ENCODE assay signal across 1 cellular context in genomic region chr4:98642991-98643426, GRCh38.
TF ChIP-seq lines count a peak whose summit lies in the region.

No MANE protein-coding gene starts in this region.

TF ChIP-seq in K562, 482 proteins besides CTCF, POLR2A, EP300 and RAD21 (continued from another document):
- no peak for TF ChIP-seq TAF7 (tag; IDR thresholded peaks at IDR 0.05)
- no peak for TF ChIP-seq HMG20B (CRISPR knock-in tag; IDR thresholded peaks at IDR 0.05)
- TF ChIP-seq BRD4 (IDR thresholded peaks at IDR 0.05): no peak
- TF ChIP-seq SOX6 (IDR thresholded peaks at IDR 0.05): no peak
- TF ChIP-seq SMAD3 (CRISPR knock-in tag; conservative IDR thresholded peaks at IDR 0.05): no peak
- TF ChIP-seq MCM7 (IDR thresholded peaks at IDR 0.05): no peak
- no peak for TF ChIP-seq IRF2 (CRISPR knock-in tag; IDR thresholded peaks at IDR 0.05)
- TF ChIP-seq, protein P1, sequence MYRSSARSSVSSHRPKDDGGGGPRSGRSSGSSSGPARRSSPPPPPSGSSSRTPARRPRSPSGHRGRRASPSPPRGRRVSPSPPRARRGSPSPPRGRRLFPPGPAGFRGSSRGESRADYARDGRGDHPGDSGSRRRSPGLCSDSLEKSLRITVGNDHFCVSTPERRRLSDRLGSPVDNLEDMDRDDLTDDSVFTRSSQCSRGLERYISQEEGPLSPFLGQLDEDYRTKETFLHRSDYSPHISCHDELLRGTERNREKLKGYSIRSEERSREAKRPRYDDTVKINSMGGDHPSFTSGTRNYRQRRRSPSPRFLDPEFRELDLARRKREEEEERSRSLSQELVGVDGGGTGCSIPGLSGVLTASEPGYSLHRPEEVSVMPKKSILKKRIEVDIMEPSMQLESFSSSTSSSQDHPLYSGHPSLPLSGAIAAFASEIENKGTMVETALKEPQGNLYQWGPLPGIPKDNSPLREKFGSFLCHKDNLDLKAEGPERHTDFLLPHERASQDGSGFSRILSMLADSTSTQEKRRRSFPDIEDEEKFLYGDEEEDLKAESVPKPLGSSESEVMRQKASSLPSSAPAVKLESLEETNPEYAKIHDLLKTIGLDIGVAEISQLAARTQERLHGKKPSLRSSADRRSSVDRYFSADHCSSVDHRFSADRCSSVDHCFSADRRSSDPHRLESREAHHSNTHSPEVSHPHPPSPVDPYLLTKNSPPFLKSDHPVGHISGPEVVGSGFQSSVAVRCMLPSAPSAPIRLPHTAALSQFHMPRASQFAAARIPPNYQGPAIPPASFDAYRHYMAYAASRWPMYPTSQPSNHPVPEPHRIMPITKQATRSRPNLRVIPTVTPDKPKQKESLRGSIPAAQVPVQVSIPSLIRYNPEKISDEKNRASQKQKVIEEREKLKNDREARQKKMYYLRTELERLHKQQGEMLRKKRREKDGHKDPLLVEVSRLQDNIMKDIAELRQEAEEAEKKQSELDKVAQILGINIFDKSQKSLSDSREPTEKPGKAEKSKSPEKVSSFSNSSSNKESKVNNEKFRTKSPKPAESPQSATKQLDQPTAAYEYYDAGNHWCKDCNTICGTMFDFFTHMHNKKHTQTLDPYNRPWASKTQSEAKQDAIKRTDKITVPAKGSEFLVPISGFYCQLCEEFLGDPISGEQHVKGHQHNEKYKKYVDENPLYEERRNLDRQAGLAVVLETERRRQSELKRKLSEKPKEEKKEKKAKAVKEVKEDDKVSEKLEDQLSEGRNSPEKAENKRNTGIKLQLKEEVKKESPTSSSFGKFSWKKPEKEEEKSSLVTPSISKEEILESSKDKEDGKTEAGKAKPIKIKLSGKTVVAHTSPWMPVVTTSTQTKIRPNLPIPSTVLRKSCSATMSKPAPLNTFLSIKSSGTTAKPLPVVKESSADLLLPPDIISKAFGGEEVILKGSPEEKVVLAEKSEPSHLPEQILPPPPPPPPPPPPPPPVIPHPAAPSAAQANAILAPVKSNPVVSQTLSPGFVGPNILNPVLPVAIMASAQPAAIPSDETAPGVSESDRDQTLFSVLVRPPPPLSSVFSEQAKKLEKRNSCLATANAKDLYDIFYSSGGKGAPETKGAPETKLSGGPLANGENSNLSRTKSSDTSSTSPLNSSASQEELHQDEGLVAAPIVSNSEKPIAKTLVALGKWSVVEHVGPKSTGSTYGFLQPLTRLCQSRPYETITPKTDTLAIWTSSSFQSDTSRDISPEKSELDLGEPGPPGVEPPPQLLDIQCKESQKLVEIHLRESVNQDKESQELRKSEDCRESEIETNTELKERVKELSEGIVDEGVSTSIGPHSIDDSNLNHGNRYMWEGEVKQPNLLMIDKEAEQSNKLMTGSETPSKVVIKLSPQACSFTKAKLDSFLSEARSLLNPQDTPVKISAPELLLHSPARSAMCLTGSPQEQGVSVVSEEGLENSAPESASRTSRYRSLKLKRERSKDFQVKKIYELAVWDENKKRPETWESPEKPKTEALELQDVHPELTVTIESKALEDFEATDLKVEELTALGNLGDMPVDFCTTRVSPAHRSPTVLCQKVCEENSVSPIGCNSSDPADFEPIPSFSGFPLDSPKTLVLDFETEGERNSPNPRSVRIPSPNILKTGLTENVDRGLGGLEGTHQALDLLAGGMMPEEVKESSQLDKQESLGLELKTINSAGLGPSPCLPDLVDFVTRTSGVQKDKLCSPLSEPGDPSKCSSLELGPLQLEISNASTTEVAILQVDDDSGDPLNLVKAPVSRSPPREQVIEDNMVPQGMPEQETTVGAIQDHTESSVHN (IDR thresholded peaks at IDR 0.05; ENCODE audit: borderline replicate concordance in 1 of 2, low read depth in 1 of 2): no peak
- no peak for TF ChIP-seq SMC3 (conservative IDR thresholded peaks at IDR 0.05; ENCODE audit: insufficient read depth, low read depth, low read length)
- TF ChIP-seq, protein P2, sequence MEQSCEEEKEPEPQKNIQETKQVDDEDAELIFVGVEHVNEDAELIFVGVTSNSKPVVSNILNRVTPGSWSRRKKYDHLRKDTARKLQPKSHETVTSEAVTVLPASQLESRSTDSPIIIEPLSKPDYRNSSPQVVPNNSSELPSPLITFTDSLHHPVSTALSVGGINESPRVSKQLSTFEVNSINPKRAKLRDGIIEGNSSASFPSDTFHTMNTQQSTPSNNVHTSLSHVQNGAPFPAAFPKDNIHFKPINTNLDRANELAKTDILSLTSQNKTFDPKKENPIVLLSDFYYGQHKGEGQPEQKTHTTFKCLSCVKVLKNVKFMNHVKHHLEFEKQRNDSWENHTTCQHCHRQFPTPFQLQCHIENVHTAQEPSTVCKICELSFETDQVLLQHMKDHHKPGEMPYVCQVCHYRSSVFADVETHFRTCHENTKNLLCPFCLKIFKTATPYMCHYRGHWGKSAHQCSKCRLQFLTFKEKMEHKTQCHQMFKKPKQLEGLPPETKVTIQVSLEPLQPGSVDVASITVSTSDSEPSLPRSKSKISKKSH (CRISPR knock-in tag; IDR thresholded peaks at IDR 0.05): no peak
- no peak for TF ChIP-seq ZNF12 (CRISPR knock-in tag; IDR thresholded peaks at IDR 0.05)
- no peak for TF ChIP-seq ZNF445 (CRISPR knock-in tag; IDR thresholded peaks at IDR 0.05; ENCODE audit: low read depth)
- TF ChIP-seq, protein P3, sequence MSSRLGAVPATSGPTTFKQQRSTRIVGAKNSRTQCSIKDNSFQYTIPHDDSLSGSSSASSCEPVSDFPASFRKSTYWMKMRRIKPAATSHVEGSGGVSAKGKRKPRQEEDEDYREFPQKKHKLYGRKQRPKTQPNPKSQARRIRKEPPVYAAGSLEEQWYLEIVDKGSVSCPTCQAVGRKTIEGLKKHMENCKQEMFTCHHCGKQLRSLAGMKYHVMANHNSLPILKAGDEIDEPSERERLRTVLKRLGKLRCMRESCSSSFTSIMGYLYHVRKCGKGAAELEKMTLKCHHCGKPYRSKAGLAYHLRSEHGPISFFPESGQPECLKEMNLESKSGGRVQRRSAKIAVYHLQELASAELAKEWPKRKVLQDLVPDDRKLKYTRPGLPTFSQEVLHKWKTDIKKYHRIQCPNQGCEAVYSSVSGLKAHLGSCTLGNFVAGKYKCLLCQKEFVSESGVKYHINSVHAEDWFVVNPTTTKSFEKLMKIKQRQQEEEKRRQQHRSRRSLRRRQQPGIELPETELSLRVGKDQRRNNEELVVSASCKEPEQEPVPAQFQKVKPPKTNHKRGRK (tag; IDR thresholded peaks at IDR 0.05): no peak
- no peak for TF ChIP-seq TAF1 (IDR thresholded peaks at IDR 0.05; ENCODE audit: control insufficient read depth, extremely low read depth, insufficient read depth, low read length, severe bottlenecking)
- TF ChIP-seq CEBPG (CRISPR knock-in tag; IDR thresholded peaks at IDR 0.05): no peak
- peak; percentile 60 to 92 for TF ChIP-seq CEBPG (tag; conservative IDR thresholded peaks at IDR 0.05 in 1 of 2, IDR thresholded peaks at IDR 0.05 in 1 of 2)
- TF ChIP-seq RFX5 (IDR thresholded peaks at IDR 0.05; ENCODE audit: low read depth, low read length): no peak
- peak; percentile 55; the same call in 1 of the 2 replicates for TF ChIP-seq MAFG (tag; conservative IDR thresholded peaks at IDR 0.05)
- peak in 1 of 2 experiments; percentile 61; a peak in 1 of 4 replicates for TF ChIP-seq TRIM24 (IDR thresholded peaks at IDR 0.05)
- TF ChIP-seq HMBOX1 (IDR thresholded peaks at IDR 0.05): no peak
- TF ChIP-seq ZNF707 (CRISPR knock-in tag; conservative IDR thresholded peaks at IDR 0.05): no peak
- TF ChIP-seq JUND (IDR thresholded peaks at IDR 0.05; ENCODE audit: borderline replicate concordance, low read depth, low read length): peak; percentile 83
- peak; percentile 89 for TF ChIP-seq JUND (tag; IDR thresholded peaks at IDR 0.05; ENCODE audit: borderline replicate concordance, low read depth, low read length)
- no peak for TF ChIP-seq PTTG1 (tag; IDR thresholded peaks at IDR 0.05; ENCODE audit: low read depth)
- TF ChIP-seq CBFB (CRISPR knock-in tag; IDR thresholded peaks at IDR 0.05): no peak
- TF ChIP-seq MXD1 (CRISPR knock-in tag; IDR thresholded peaks at IDR 0.05; ENCODE audit: borderline replicate concordance, poor library complexity, severe bottlenecking): no peak
- TF ChIP-seq POLR3A (IDR thresholded peaks at IDR 0.05; ENCODE audit: borderline replicate concordance, extremely low read depth, insufficient read depth, insufficient read length): no peak
- TF ChIP-seq ZNF311 (CRISPR knock-in tag; IDR thresholded peaks at IDR 0.05): no peak
- TF ChIP-seq FOXA3 (CRISPR knock-in tag; conservative IDR thresholded peaks at IDR 0.05 in 1 of 2, IDR thresholded peaks at IDR 0.05 in 1 of 2): peak; percentile 88 to 89
- no peak for TF ChIP-seq DIDO1 (tag; IDR thresholded peaks at IDR 0.05; ENCODE audit: low read depth)
- no peak for TF ChIP-seq ZNF3 (CRISPR knock-in tag; IDR thresholded peaks at IDR 0.05)
- TF ChIP-seq, protein P4, sequence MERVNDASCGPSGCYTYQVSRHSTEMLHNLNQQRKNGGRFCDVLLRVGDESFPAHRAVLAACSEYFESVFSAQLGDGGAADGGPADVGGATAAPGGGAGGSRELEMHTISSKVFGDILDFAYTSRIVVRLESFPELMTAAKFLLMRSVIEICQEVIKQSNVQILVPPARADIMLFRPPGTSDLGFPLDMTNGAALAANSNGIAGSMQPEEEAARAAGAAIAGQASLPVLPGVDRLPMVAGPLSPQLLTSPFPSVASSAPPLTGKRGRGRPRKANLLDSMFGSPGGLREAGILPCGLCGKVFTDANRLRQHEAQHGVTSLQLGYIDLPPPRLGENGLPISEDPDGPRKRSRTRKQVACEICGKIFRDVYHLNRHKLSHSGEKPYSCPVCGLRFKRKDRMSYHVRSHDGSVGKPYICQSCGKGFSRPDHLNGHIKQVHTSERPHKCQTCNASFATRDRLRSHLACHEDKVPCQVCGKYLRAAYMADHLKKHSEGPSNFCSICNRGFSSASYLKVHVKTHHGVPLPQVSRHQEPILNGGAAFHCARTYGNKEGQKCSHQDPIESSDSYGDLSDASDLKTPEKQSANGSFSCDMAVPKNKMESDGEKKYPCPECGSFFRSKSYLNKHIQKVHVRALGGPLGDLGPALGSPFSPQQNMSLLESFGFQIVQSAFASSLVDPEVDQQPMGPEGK (CRISPR knock-in tag; IDR thresholded peaks at IDR 0.05; ENCODE audit: borderline replicate concordance): no peak
- TF ChIP-seq NFYB (IDR thresholded peaks at IDR 0.05; ENCODE audit: extremely low read depth, insufficient read length): no peak
- no peak for TF ChIP-seq PHF8 (IDR thresholded peaks at IDR 0.05; ENCODE audit: borderline replicate concordance, low read length)
- TF ChIP-seq ZNF644 (tag; IDR thresholded peaks at IDR 0.05; ENCODE audit: low read depth): no peak
- TF ChIP-seq PHB (CRISPR knock-in tag; IDR thresholded peaks at IDR 0.05): no peak
- TF ChIP-seq ZNF584 (CRISPR knock-in tag; IDR thresholded peaks at IDR 0.05; ENCODE audit: low read depth): no peak
TF ChIP-seq in K562: peak in this region for 15.
